Comparison of ENCODE assay signal across 13 cellular contexts in genomic region chr17:77393274-77393600, GRCh38.
DNase-seq lines count a peak whose midpoint lies in the region; ATAC-seq, FAIRE-seq and TF ChIP-seq lines count a peak whose summit lies in the region.
"Had no signal": no experiment of that assay in that cellular context is flagged by ENCODE, and none has a peak within 500 bp of the region (broad histone marks: within the 10 kb centered on the region; RNA-seq: fewer than 3 reads in every experiment).

No MANE protein-coding gene starts in this region.

- peak overlapping the region; percentile 92 for H3K27ac Mint-ChIP-seq in activated CD8-positive, alpha-beta T cell treated with anti-CD3 and anti-CD28 coated beads, Interleukin-2, amount 10 ng/mL, durations not matched to agents 7 days and 5 days

- CTCF ChIA-PET in activated CD8-positive, alpha-beta T cell treated with anti-CD3 and anti-CD28 coated beads, Interleukin-2, amount 10 ng/mL, durations not matched to agents 7 days and 5 days (lab: Charles Lee), result interaction anchor here (7.3 kb wide), 1 partner anchor 7 kb away, joined by 73 read pairs; no protein-coding TSS in a partner anchor

- TF ChIP-seq EP300 in stomach (IDR thresholded peaks at IDR 0.05), result no peak

- WGBS in stomach, 5 donors, result 54 to 67% (median 58%) methylated on average over 5 of the region's 5 CpGs

- peaks cover 90% of the 10 kb centered on the region for H3K4me1 Mint-ChIP-seq in activated CD8-positive, alpha-beta T cell treated with anti-CD3 and anti-CD28 coated beads, Interleukin-2, amount 10 ng/mL, durations not matched to agents 7 days and 5 days (ENCODE audit: low read depth)

- H3K27me3 Mint-ChIP-seq in activated CD8-positive, alpha-beta T cell treated with anti-CD3 and anti-CD28 coated beads, Interleukin-2, amount 10 ng/mL, durations not matched to agents 7 days and 5 days (ENCODE audit: low read depth), result no peaks in the 10 kb centered on the region
- H3K27me3 Mint-ChIP-seq: naive B cell had no signal

- POLR2A ChIA-PET in activated CD8-positive, alpha-beta T cell treated with anti-CD3 and anti-CD28 coated beads, Interleukin-2, amount 10 ng/mL, durations not matched to agents 7 days and 5 days (lab: Charles Lee), result interaction anchor here (1.1 to 6.9 kb wide), 2 partner anchors 11 to 18 kb away, joined by 3 to 54 read pairs; no protein-coding TSS in a partner anchor

- no peak for ATAC-seq in activated CD8-positive, alpha-beta T cell treated with anti-CD3 and anti-CD28 coated beads, Interleukin-2, amount 10 ng/mL, durations not matched to agents 7 days and 5 days
- ATAC-seq in left colon, result peak; percentile 63
- no peak for ATAC-seq in GM21381 (IDR thresholded peaks at IDR 0.05; ENCODE audit: unreplicated experiment)
- no peak for ATAC-seq in GM21447 (IDR thresholded peaks at IDR 0.05; ENCODE audit: unreplicated experiment)

- H3K4me1 ChIP-seq in stomach, result peaks cover 81 to 98% (median 90%) of the 10 kb centered on the region in 4 donors

- H3K27ac ChIP-seq in stomach, result peak overlapping the region; percentile 80 to 92 (median 87)
- H3K27ac ChIP-seq: VCaP had no signal

- H3K36me3 Mint-ChIP-seq in activated CD8-positive, alpha-beta T cell treated with anti-CD3 and anti-CD28 coated beads, Interleukin-2, amount 10 ng/mL, durations not matched to agents 7 days and 5 days (ENCODE audit: low read depth), result peaks cover 55% of the 10 kb centered on the region
- H3K36me3 Mint-ChIP-seq: naive B cell had no signal

- FAIRE-seq in HTR-8/SVneo (lab: Jason Lieb, UNC) (peak; percentile 74), GM12892 (lab: Jason Lieb, UNC) (no peak)
- FAIRE-seq: G401.6, GM19239 had no signal

- no peak overlapping the region for H3K4me3 Mint-ChIP-seq in activated CD8-positive, alpha-beta T cell treated with anti-CD3 and anti-CD28 coated beads, Interleukin-2, amount 10 ng/mL, durations not matched to agents 7 days and 5 days

- no peaks in the 10 kb centered on the region for H3K9me3 ChIP-seq in stomach

- H3K36me3 ChIP-seq in stomach, result no peaks in the 10 kb centered on the region

- no peaks in the 10 kb centered on the region for H3K9me3 Mint-ChIP-seq in activated CD8-positive, alpha-beta T cell treated with anti-CD3 and anti-CD28 coated beads, Interleukin-2, amount 10 ng/mL, durations not matched to agents 7 days and 5 days (ENCODE audit: insufficient read depth)
- H3K9me3 Mint-ChIP-seq: naive B cell had no signal

- no peak for DNase-seq in HTR-8/SVneo (ENCODE audit: insufficient read length, low spot score)
- DNase-seq in activated CD8-positive, alpha-beta T cell treated with anti-CD3 and anti-CD28 coated beads, Interleukin-2, amount 10 ng/mL, durations not matched to agents 7 days and 5 days, result no peak
- DNase-seq in left colon, result no peak
- no peak for DNase-seq in stomach
- DNase-seq in GM20000 (ENCODE audit: low spot score), result no peak
- no peak for DNase-seq in GM12892 (ENCODE audit: insufficient read length)
- DNase-seq: Karpas-422, naive B cell had no signal

- intact Hi-C loops in left colon (cut with DNase I, micrococcal nuclease) (no loop called here), stomach (cut with DNase I; ENCODE audit: low total_unique reads) (no loop called here)

- no peak overlapping the region for H3K4me3 ChIP-seq in stomach

- TF ChIP-seq POLR2A in stomach (IDR thresholded peaks at IDR 0.05) (no peak), GM12892 (IDR thresholded peaks at IDR 0.05; ENCODE audit: low read depth, low read length) (no peak)

- TF ChIP-seq CTCF in stomach (IDR thresholded peaks at IDR 0.05) (no peak), GM20000 (IDR thresholded peaks at IDR 0.05; ENCODE audit: extremely low read depth, missing control alignments) (no peak)

- H3K27me3 ChIP-seq in stomach, result no peaks in the 10 kb centered on the region
